Comparison of ENCODE assay signal across 11 cellular contexts in genomic region chr4:727576-727975, GRCh38. TPM values are rescaled to one million over a fixed set of nuclear protein-coding genes. Genes with fewer than 3 reads are reported as not detected.
"Had no signal": no experiment of that assay in that cellular context is flagged by ENCODE, and none has a peak within 500 bp of the region (broad histone marks: within the 10 kb centered on the region; RNA-seq: fewer than 3 reads in every experiment).

No MANE protein-coding gene starts in this region.

- ATAC-seq: stimulated activated naive CD8-positive, alpha-beta T cell treated with anti-CD3 and anti-CD28 coated beads, Interleukin-15, Interleukin-2, amounts not matched to agents 100 U/mL and 50 U/mL, for 24 hours had no signal

- H3K27me3 ChIP-seq: breast epithelium, gastrocnemius medialis, suprapubic skin had no signal

- H3K4me1 ChIP-seq: breast epithelium had no signal

- H3K9me3 ChIP-seq: breast epithelium, gastrocnemius medialis, suprapubic skin had no signal

- H3K36me3 ChIP-seq: breast epithelium had no signal

- H3K27ac ChIP-seq: VCaP had no signal

- DNase-seq: activated CD4-positive, alpha-beta T cell treated with anti-CD3 and anti-CD28 coated beads, Interleukin-2, amount 10 ng/mL, durations not matched to agents 24 days and 14 days; gastrocnemius medialis; left ventricle myocardium superior; stimulated activated CD4-positive, alpha-beta T cell treated with anti-CD3 and anti-CD28 coated beads, Interleukin-4, amount 100 ng/mL, for 1 hour; stimulated activated CD8-positive, alpha-beta memory T cell treated with anti-CD3 and anti-CD28 coated beads, Interleukin-4, amount 100 ng/mL, for 48 hours; stimulated activated naive CD8-positive, alpha-beta T cell treated with anti-CD3 and anti-CD28 coated beads, Interleukin-15, Interleukin-2, amounts not matched to agents 100 U/mL and 50 U/mL, for 24 hours; T-helper 9 cell had no signal

- H3K4me3 ChIP-seq: gastrocnemius medialis, suprapubic skin had no signal

RNA-seq across cellular contexts. Expression of gene SLC49A3, which starts 38.6 kb away (rescaled TPM):
- total RNA-seq: myocyte had no signal
